21 cellular contexts compared by ENCODE assay signal in genomic region chr3:168858327-168858726, GRCh38.
"Had no signal": no experiment of that assay in that cellular context is flagged by ENCODE, and none has a peak within 500 bp of the region (broad histone marks: within the 10 kb centered on the region; RNA-seq: fewer than 3 reads in every experiment).

No MANE protein-coding gene starts in this region.

- H3K9ac ChIP-seq: parathyroid adenoma had no signal

- DNase-seq: effector memory CD4-positive, alpha-beta T cell; esophagus squamous epithelium; foreskin fibroblast; left colon; mesendoderm; naive thymus-derived CD4-positive, alpha-beta T cell; nephron progenitor cell; retina; spleen; stimulated activated CD4-positive, alpha-beta T cell treated with anti-CD3 and anti-CD28 coated beads, Interleukin-15, amount 100 ng/mL, for 24 hours; stimulated activated CD4-positive, alpha-beta T cell treated with anti-CD3 and anti-CD28 coated beads, Interleukin-1b, Interleukin-23, amount 100 ng/mL, for 48 hours; stimulated activated CD4-positive, alpha-beta T cell treated with anti-CD3 and anti-CD28 coated beads, Interleukin-4, amount 100 ng/mL, for 24 hours; stimulated activated naive B cell treated with anti-CD40 and anti-IgM and Interleukin-4, amounts not matched to agents 10 μg/mL and 1 μg/mL and 100 μg/mL, for 72 hours; stimulated activated naive CD8-positive, alpha-beta T cell treated with anti-CD3 and anti-CD28 coated beads, Interleukin-15, amount 100 ng/mL, for 72 hours; substantia nigra; trophoblast cell had no signal

- H3K27ac Mint-ChIP-seq: naive thymus-derived CD4-positive, alpha-beta T cell; nephron progenitor cell; stimulated activated naive B cell treated with anti-CD40 and anti-IgM and Interleukin-4, amounts not matched to agents 10 μg/mL and 1 μg/mL and 100 μg/mL, for 72 hours; stimulated activated naive CD8-positive, alpha-beta T cell treated with anti-CD3 and anti-CD28 coated beads, Interleukin-15, amount 100 ng/mL, for 72 hours had no signal

- FAIRE-seq: endometrium had no signal

- H3K79me2 ChIP-seq: parathyroid adenoma had no signal

- H3K4me3 Mint-ChIP-seq: naive thymus-derived CD4-positive, alpha-beta T cell; nephron progenitor cell; stimulated activated naive B cell treated with anti-CD40 and anti-IgM and Interleukin-4, amounts not matched to agents 10 μg/mL and 1 μg/mL and 100 μg/mL, for 72 hours; stimulated activated naive CD8-positive, alpha-beta T cell treated with anti-CD3 and anti-CD28 coated beads, Interleukin-15, amount 100 ng/mL, for 72 hours had no signal

- H3K27ac ChIP-seq: epithelial cell of prostate, esophagus squamous epithelium, parathyroid adenoma, prostate gland, spleen had no signal

- ATAC-seq: left colon; naive thymus-derived CD4-positive, alpha-beta T cell; sciatic nerve; stimulated activated naive B cell treated with anti-CD40 and anti-IgM and Interleukin-4, amounts not matched to agents 10 μg/mL and 1 μg/mL and 100 μg/mL, for 72 hours; stimulated activated naive CD8-positive, alpha-beta T cell treated with anti-CD3 and anti-CD28 coated beads, Interleukin-15, amount 100 ng/mL, for 72 hours had no signal

- H3K9me3 ChIP-seq: esophagus squamous epithelium, prostate gland had no signal

- H3K9me3 Mint-ChIP-seq: stimulated activated naive CD8-positive, alpha-beta T cell treated with anti-CD3 and anti-CD28 coated beads, Interleukin-15, amount 100 ng/mL, for 72 hours had no signal

- H3K36me3 Mint-ChIP-seq: naive thymus-derived CD4-positive, alpha-beta T cell; stimulated activated naive B cell treated with anti-CD40 and anti-IgM and Interleukin-4, amounts not matched to agents 10 μg/mL and 1 μg/mL and 100 μg/mL, for 72 hours had no signal

- H2AFZ ChIP-seq: parathyroid adenoma had no signal

- H3K27me3 Mint-ChIP-seq: naive thymus-derived CD4-positive, alpha-beta T cell; stimulated activated naive CD8-positive, alpha-beta T cell treated with anti-CD3 and anti-CD28 coated beads, Interleukin-15, amount 100 ng/mL, for 72 hours had no signal

- H3K27me3 ChIP-seq: esophagus squamous epithelium, spleen had no signal

- H3K36me3 ChIP-seq: esophagus squamous epithelium, prostate gland, spleen had no signal

- H3K4me1 Mint-ChIP-seq: nephron progenitor cell; stimulated activated naive B cell treated with anti-CD40 and anti-IgM and Interleukin-4, amounts not matched to agents 10 μg/mL and 1 μg/mL and 100 μg/mL, for 72 hours; stimulated activated naive CD8-positive, alpha-beta T cell treated with anti-CD3 and anti-CD28 coated beads, Interleukin-15, amount 100 ng/mL, for 72 hours had no signal

- H3K4me1 ChIP-seq: esophagus squamous epithelium, parathyroid adenoma, prostate gland, spleen had no signal

- H3K4me3 ChIP-seq: esophagus squamous epithelium, prostate gland, spleen had no signal
